Comparison of ENCODE assay signal across 15 cellular contexts in the genomic region with DNA sequence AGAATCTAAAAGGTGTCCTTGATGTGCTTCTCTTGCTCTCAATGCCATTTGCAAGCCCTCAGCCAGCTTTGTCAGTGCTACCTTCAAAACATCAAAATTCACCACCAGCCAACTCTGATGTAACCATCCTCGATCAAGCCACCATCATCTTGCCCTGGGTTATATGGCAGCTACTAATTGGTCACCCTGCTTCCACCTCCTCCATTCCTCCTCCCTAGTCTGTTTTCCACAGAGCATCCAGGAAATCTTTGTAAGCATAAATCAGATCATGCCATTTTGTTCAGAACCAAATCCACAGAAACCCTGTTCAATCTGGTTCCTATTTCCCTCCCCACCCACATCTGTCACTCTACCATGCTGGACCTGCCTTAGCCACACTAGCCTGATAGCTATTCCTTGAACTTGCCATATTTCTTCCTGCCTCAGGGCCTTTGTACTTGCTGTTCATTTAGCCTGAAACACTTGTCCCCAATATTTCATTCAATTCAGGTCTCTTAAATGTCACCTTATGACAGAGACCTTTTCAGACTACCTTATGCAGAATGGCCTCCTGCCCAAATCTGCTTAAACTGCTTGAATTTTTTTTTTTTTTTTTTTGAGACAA. TPM values are rescaled to one million over a fixed set of nuclear protein-coding genes. Genes with fewer than 3 reads are reported as not detected.
DNase-seq lines count a peak whose midpoint lies in the region; ATAC-seq, FAIRE-seq and TF ChIP-seq lines count a peak whose summit lies in the region.
"Had no signal": no experiment of that assay in that cellular context is flagged by ENCODE, and none has a peak within 500 bp of the region (broad histone marks: within the 10 kb centered on the region; RNA-seq: fewer than 3 reads in every experiment).

No MANE protein-coding gene starts in this region.

- H3K4me1 Mint-ChIP-seq in activated T-cell treated with anti-CD3 and anti-CD28 coated beads, Interleukin-2, amount 50 U/mL, for 24 hours (ENCODE audit: low read depth) = peaks cover 41% of the 10 kb centered on the region
- H3K4me1 Mint-ChIP-seq in activated CD8-positive, alpha-beta T cell treated with anti-CD3 and anti-CD28 coated beads for 36 hours (ENCODE audit: low read depth) = peaks cover 30% of the 10 kb centered on the region

- no peak for ATAC-seq in activated CD8-positive, alpha-beta T cell treated with anti-CD3 and anti-CD28 coated beads for 36 hours

- no peak overlapping the region for H2BK5ac ChIP-seq in mesenchymal stem cell (ENCODE audit: low read depth, low read length, poor library complexity, severe bottlenecking)

- H3K14ac ChIP-seq in mesenchymal stem cell (ENCODE audit: low read length in 2 of 2) = no peak overlapping the region

- H3K27ac ChIP-seq in mesenchymal stem cell (ENCODE audit: low read length, poor library complexity, severe bottlenecking) = no peak overlapping the region
- peak overlapping the region; percentile 91 for H3K27ac ChIP-seq in subcutaneous abdominal adipose tissue (ENCODE audit: low read depth, low read length)

- H3K18ac ChIP-seq in mesenchymal stem cell (ENCODE audit: low read depth in 1 of 2, low read length in 2 of 2) = no peak overlapping the region

- H3K36me3 ChIP-seq in mesenchymal stem cell (ENCODE audit: control insufficient read depth in 1 of 2, insufficient read depth in 2 of 2, low read depth in 1 of 2, low read length in 2 of 2) = no peaks in the 10 kb centered on the region
- no peaks in the 10 kb centered on the region for H3K36me3 ChIP-seq in subcutaneous abdominal adipose tissue (ENCODE audit: control insufficient read depth in 5 of 5, insufficient read depth in 5 of 5, low read length in 5 of 5)

- no peak overlapping the region for H3K23ac ChIP-seq in mesenchymal stem cell (ENCODE audit: low read length in 2 of 2)

- H3K27me3 ChIP-seq in mesenchymal stem cell (ENCODE audit: control insufficient read depth in 1 of 2, insufficient read depth in 1 of 2, low read length in 2 of 2) = no peaks in the 10 kb centered on the region
- H3K27me3 ChIP-seq in subcutaneous abdominal adipose tissue (ENCODE audit: control insufficient read depth in 5 of 5, insufficient read depth in 4 of 5, low read length in 5 of 5) = no peaks in the 10 kb centered on the region
- H3K27me3 ChIP-seq: dorsolateral prefrontal cortex had no signal

- H3K9ac ChIP-seq in mesenchymal stem cell (ENCODE audit: low read length) = no peak overlapping the region
- H3K9ac ChIP-seq in subcutaneous abdominal adipose tissue (ENCODE audit: low read length in 5 of 5) = no peak overlapping the region

- intact Hi-C loops in activated CD8-positive, alpha-beta T cell treated with anti-CD3 and anti-CD28 coated beads for 36 hours (cut with micrococcal nuclease) = loop anchor here (5.0 to 10.0 kb wide), 2 partner anchors 37 to 54 kb away; no protein-coding TSS in a partner anchor

- H2BK120ac ChIP-seq in mesenchymal stem cell (ENCODE audit: low read depth, low read length) = no peak overlapping the region

- no peak for TF ChIP-seq CTCF in activated CD8-positive, alpha-beta T cell treated with anti-CD3 and anti-CD28 coated beads for 36 hours (IDR thresholded peaks at IDR 0.05)

- H2BK15ac ChIP-seq in mesenchymal stem cell (ENCODE audit: low read depth, poor library complexity, severe bottlenecking) = no peak overlapping the region

- H3K9me3 ChIP-seq in mesenchymal stem cell (ENCODE audit: control insufficient read depth, low read length) (no peaks in the 10 kb centered on the region), subcutaneous abdominal adipose tissue (ENCODE audit: control insufficient read depth in 5 of 5, low read length in 5 of 5) (no peaks in the 10 kb centered on the region)

- peaks cover 24% of the 10 kb centered on the region for H3K36me3 Mint-ChIP-seq in activated T-cell treated with anti-CD3 and anti-CD28 coated beads, Interleukin-2, amount 50 U/mL, for 24 hours (ENCODE audit: low read depth)
- H3K36me3 Mint-ChIP-seq in activated CD8-positive, alpha-beta T cell treated with anti-CD3 and anti-CD28 coated beads for 36 hours (ENCODE audit: low read depth) = peaks cover 15% of the 10 kb centered on the region

- no peak for FAIRE-seq in GM19239 (lab: Jason Lieb, UNC)
- FAIRE-seq: islet of Langerhans had no signal

- H2AK5ac ChIP-seq in mesenchymal stem cell (ENCODE audit: low read length, severe bottlenecking) = peak overlapping the region; percentile 17

- no peak overlapping the region for H4K91ac ChIP-seq in mesenchymal stem cell (ENCODE audit: low read length)

- H3K4ac ChIP-seq in mesenchymal stem cell (ENCODE audit: low read depth in 1 of 2, low read length in 2 of 2) = no peak overlapping the region

- peak overlapping the region; percentile 97 for H3K27ac Mint-ChIP-seq in activated T-cell treated with anti-CD3 and anti-CD28 coated beads, Interleukin-2, amount 50 U/mL, for 24 hours
- peak overlapping the region; percentile 97 for H3K27ac Mint-ChIP-seq in activated CD8-positive, alpha-beta T cell treated with anti-CD3 and anti-CD28 coated beads for 36 hours

- H3K4me3 ChIP-seq in mesenchymal stem cell (ENCODE audit: insufficient read depth in 1 of 2, low read depth in 1 of 2, low read length in 2 of 2) (no peak overlapping the region), subcutaneous abdominal adipose tissue (ENCODE audit: low read depth in 1 of 5, low read length in 5 of 5) (no peak overlapping the region)

- H2AFZ ChIP-seq in mesenchymal stem cell (ENCODE audit: low read depth, low read length) = no peak overlapping the region

- 97% methylated on average over 1 of the region's 1 CpG for WGBS in mesenchymal stem cell

- no peak overlapping the region for H2BK12ac ChIP-seq in mesenchymal stem cell (ENCODE audit: low read length in 2 of 2)

- no peak for DNase-seq in activated T-cell treated with anti-CD3 and anti-CD28 coated beads, Interleukin-2, amount 50 U/mL, for 24 hours
- DNase-seq in activated T-cell treated with anti-CD3 and anti-CD28 coated beads, Interleukin-2, amount 50 U/mL, for 1 hour = no peak
- DNase-seq in activated CD8-positive, alpha-beta T cell treated with anti-CD3 and anti-CD28 coated beads for 36 hours = no peak
- DNase-seq in mesenchymal stem cell (no peak), GM19239 (ENCODE audit: insufficient read length, low spot score) (no peak), NCI-H524 treated with DMSO at 0.1 percent for 48 hours (lab: John Stamatoyannopoulos, UW) (no peak), occipital lobe (lab: John Stamatoyannopoulos, UW) (no peak)
- DNase-seq: activated CD4-positive, alpha-beta T cell treated with anti-CD3 and anti-CD28 coated beads for 48 hours; amniotic stem cell; dorsolateral prefrontal cortex; EL; NCI-H187; stimulated activated CD4-positive, alpha-beta T cell treated with anti-CD3 and anti-CD28 coated beads, Interleukin-12 subunit alpha, Interleukin-12 subunit beta, amount 100 ng/mL, for 4 hours had no signal

- no peaks in the 10 kb centered on the region for H3K27me3 Mint-ChIP-seq in activated T-cell treated with anti-CD3 and anti-CD28 coated beads, Interleukin-2, amount 50 U/mL, for 24 hours
- H3K27me3 Mint-ChIP-seq in activated CD8-positive, alpha-beta T cell treated with anti-CD3 and anti-CD28 coated beads for 36 hours = no peaks in the 10 kb centered on the region

- H3K4me2 ChIP-seq in mesenchymal stem cell (ENCODE audit: low read length, poor library complexity, severe bottlenecking) = no peak overlapping the region

- POLR2A ChIA-PET in activated CD8-positive, alpha-beta T cell treated with anti-CD3 and anti-CD28 coated beads for 36 hours (lab: Charles Lee) = interaction anchor here (1.0 to 2.9 kb wide), 5 partner anchors 9 to 144 kb away, joined by 3 to 10 read pairs (median 8); partner anchors contain the start of gene DNAJA1

- no peak overlapping the region for H3K4me3 Mint-ChIP-seq in activated T-cell treated with anti-CD3 and anti-CD28 coated beads, Interleukin-2, amount 50 U/mL, for 24 hours
- peak overlapping the region; percentile 88 for H3K4me3 Mint-ChIP-seq in activated CD8-positive, alpha-beta T cell treated with anti-CD3 and anti-CD28 coated beads for 36 hours

- H3K4me1 ChIP-seq in mesenchymal stem cell (ENCODE audit: control insufficient read depth, insufficient read depth, low read depth, low read length) = peaks cover 27% of the 10 kb centered on the region
- peaks cover 8 to 45% (median 42%) of the 10 kb centered on the region in 5 donors for H3K4me1 ChIP-seq in subcutaneous abdominal adipose tissue (ENCODE audit: control insufficient read depth in 5 of 5, insufficient read depth in 5 of 5, low read length in 5 of 5)

- CTCF ChIA-PET in activated CD8-positive, alpha-beta T cell treated with anti-CD3 and anti-CD28 coated beads for 36 hours (lab: Charles Lee) = interaction anchor here (0.9 to 1.8 kb wide), 4 partner anchors 88 to 118 kb away, joined by 3 to 9 read pairs (median 4); no protein-coding TSS in a partner anchor

- H4K8ac ChIP-seq in mesenchymal stem cell (ENCODE audit: low read length) = no peak overlapping the region

- H3K79me1 ChIP-seq in mesenchymal stem cell (replicated peaks; ENCODE audit: low read length, poor library complexity, severe bottlenecking) = no peaks in the 10 kb centered on the region

- H3K9me3 Mint-ChIP-seq in activated T-cell treated with anti-CD3 and anti-CD28 coated beads, Interleukin-2, amount 50 U/mL, for 24 hours = no peaks in the 10 kb centered on the region
- no peaks in the 10 kb centered on the region for H3K9me3 Mint-ChIP-seq in activated CD8-positive, alpha-beta T cell treated with anti-CD3 and anti-CD28 coated beads for 36 hours

RNA-seq across cellular contexts. Expression of gene B4GALT1, which starts 1.9 kb away (rescaled TPM):
- total RNA-seq in activated CD8-positive, alpha-beta T cell treated with anti-CD3 and anti-CD28 coated beads for 36 hours = 10 to 100 TPM; 41.2 to 41.4 TPM
- polyA plus RNA-seq in mesenchymal stem cell (2013, experiment 1 of 2) = 58.5 TPM
- 58.1 TPM for polyA plus RNA-seq in mesenchymal stem cell (2013, experiment 2 of 2)
- 1.2 TPM for total RNA-seq in occipital lobe

Comparison
In these comparisons a context has a peak if more than half of its experiments do, and no peak if none do; other contexts are left out.
1. RNA of gene B4GALT1, which starts 1.9 kb away (total RNA-seq): 41.2 to 41.4 TPM in activated CD8-positive, alpha-beta T cell treated with anti-CD3 and anti-CD28 coated beads for 36 hours; 1.2 TPM in occipital lobe (single experiment); every median in the first group is over 10 times any median in the second.